10 cellular contexts compared by ENCODE assay signal in genomic region chr13:69676286-69676685, GRCh38.
"Had no signal": no experiment of that assay in that cellular context is flagged by ENCODE, and none has a peak within 500 bp of the region (broad histone marks: within the 10 kb centered on the region; RNA-seq: fewer than 3 reads in every experiment).

No MANE protein-coding gene starts in this region.

- H3K27ac Mint-ChIP-seq: H9, HFFc6 had no signal

- DNase-seq: GM23248, H9, HCEC 1CT, HFFc6, IMR-90, KG1 had no signal

- H3K27ac ChIP-seq: GM23248 had no signal

- FAIRE-seq: H1, H54, HTR-8/SVneo, K562 had no signal

- ATAC-seq: K562 had no signal

- H3K4me3 Mint-ChIP-seq: H9, HFFc6 had no signal

- H3K4me3 ChIP-seq: GM23248, K562 had no signal

- H2AFZ ChIP-seq: GM23248 had no signal

- H3K9ac ChIP-seq: GM23248 had no signal
